In the genomic region with DNA sequence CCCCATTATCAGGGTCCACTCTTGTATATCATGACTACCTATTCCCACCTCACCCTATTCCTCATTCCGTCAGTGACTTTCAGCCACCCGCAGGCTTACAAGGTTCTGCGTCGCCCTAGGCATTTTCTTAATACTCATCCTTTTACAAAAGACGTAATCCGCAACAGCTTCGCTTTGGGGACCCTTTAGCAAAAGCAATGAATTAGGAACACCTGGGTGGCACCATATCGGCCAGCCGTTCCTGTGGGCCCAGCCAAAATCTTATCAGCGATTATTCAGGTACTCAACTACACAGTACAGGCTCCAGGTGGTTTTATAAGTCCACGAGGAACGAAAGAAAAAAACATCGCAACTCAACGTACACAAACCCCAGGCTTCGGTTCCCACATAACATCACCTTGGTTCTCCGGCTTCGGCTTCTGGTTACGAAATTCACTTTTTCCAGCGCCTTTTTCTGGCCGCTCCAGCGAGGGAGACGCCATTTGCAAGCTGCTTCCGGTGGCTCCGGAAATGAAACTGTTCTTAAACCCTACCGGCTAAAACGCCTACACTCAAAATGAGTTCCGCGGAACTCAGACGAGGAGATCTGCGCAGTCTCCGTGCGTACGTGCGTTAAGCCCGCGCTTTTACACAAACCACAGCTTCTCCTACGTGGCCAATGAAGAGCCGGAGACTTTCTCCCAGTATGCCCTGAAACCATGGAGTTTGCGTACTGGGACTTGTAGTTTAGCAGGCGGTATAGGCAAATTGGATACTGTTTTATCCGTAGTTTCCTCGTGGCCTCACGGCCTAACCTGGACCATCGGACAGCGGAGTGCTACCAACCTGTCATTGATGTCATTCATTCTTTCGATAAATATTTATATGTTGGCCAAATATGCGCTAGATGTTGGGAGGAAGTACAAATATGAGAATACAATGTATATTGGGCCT, we compare ENCODE assay signal across 8 cellular contexts. TPM values are rescaled to one million over a fixed set of nuclear protein-coding genes. Genes with fewer than 3 reads are reported as not detected.
A peak's percentile ranks its signal among the peaks of the same experiment; 100 is the strongest.
DNase-seq lines count a peak whose midpoint lies in the region; ATAC-seq and TF ChIP-seq lines count a peak whose summit lies in the region.

A gene (minus strand): TSS at position 494 of the 933 bp plus-strand sequence. CDS start 12 bp downstream, at position 482.

- in situ Hi-C loops in GM18951 (cut with MboI; ENCODE audit: low sequenced_read_pairs, unreplicated experiment), result no loop called here

- peaks cover 10% of the 10 kb centered on the region for H3K4me1 ChIP-seq in smooth muscle cell (ENCODE audit: low read depth)

- H3K4me1 Mint-ChIP-seq in activated B cell treated with CpG ODN at 0.5 μM for 24 hours, result peaks cover 27% of the 10 kb centered on the region

- WGBS in smooth muscle cell (ENCODE audit: low lambda C conversion rate), result 5% methylated on average over 47 of the region's 47 CpGs

- H3K4me2 ChIP-seq in smooth muscle cell, result peak within 1 kb of the TSS; percentile 89

- DNase-seq in AG04450 (ENCODE audit: low read depth, low spot score) (peak; percentile 97), NCI-H345 (lab: John Stamatoyannopoulos, UW) (peak; percentile 98), activated B cell treated with CpG ODN at 0.5 μM for 24 hours (peak; percentile 72), caudate nucleus (lab: John Stamatoyannopoulos, UW) (peak; percentile 66 to 99 (median 93)), iPS-NIHi7 (ENCODE audit: extremely low spot score) (peak; percentile 93), smooth muscle cell (lab: John Stamatoyannopoulos, UW; ENCODE audit: unreplicated experiment) (peak; percentile 41)

- H3K36me3 Mint-ChIP-seq in activated B cell treated with CpG ODN at 0.5 μM for 24 hours (ENCODE audit: low read depth), result peaks cover 25% of the 10 kb centered on the region

- POLR2A ChIA-PET in AG04450 (lab: Yijun Ruan, JAX), result interaction anchor here (0.6 to 1.7 kb wide), 6 partner anchors 9 to 662 kb away, joined by 3 to 8 read pairs (median 4); a partner anchor contains a TSS
- POLR2A ChIA-PET in activated B cell treated with CpG ODN at 0.5 μM for 24 hours (lab: Charles Lee), result interaction anchor here (0.7 to 2.0 kb wide), 15 partner anchors 10 to 1252 kb away, joined by 3 to 41 read pairs (median 5); a partner anchor contains a TSS

- peak within 1 kb of the TSS; percentile 89 for H3K9ac ChIP-seq in smooth muscle cell (ENCODE audit: low read depth)

- peak within 1 kb of the TSS; percentile 99 for H3K4me3 Mint-ChIP-seq in activated B cell treated with CpG ODN at 0.5 μM for 24 hours

- peak; percentile 73 for TF ChIP-seq POLR2A in GM18951 (IDR thresholded peaks at IDR 0.05; ENCODE audit: extremely low read depth, insufficient read depth, insufficient read length)

- TF ChIP-seq CTCF in AG04450 (IDR thresholded peaks at IDR 0.05; ENCODE audit: low read depth, low read length) (no peak), activated B cell treated with CpG ODN at 0.5 μM for 24 hours (IDR thresholded peaks at IDR 0.05) (no peak), smooth muscle cell (IDR thresholded peaks at IDR 0.05; ENCODE audit: borderline replicate concordance, insufficient read depth, poor library complexity, severe bottlenecking) (no peak)

- H3K27me3 Mint-ChIP-seq in activated B cell treated with CpG ODN at 0.5 μM for 24 hours, result no peaks in the 10 kb centered on the region

- peak within 1 kb of the TSS; percentile 99 for H3K27ac Mint-ChIP-seq in activated B cell treated with CpG ODN at 0.5 μM for 24 hours

- H3K9me3 ChIP-seq in AG04450 (ENCODE audit: control insufficient read depth, insufficient read depth, low read length) (no peaks in the 10 kb centered on the region), smooth muscle cell (replicated peaks; ENCODE audit: low read depth) (no peaks in the 10 kb centered on the region)

- ATAC-seq in HG03196 (IDR thresholded peaks at IDR 0.05; ENCODE audit: unreplicated experiment), result peak; percentile 98
- ATAC-seq in activated B cell treated with CpG ODN at 0.5 μM for 24 hours (ENCODE audit: low read depth), result peak; percentile 96

- no peaks in the 10 kb centered on the region for H3F3A ChIP-seq in smooth muscle cell (ENCODE audit: low read depth)

- no peaks in the 10 kb centered on the region for H3K9me3 Mint-ChIP-seq in activated B cell treated with CpG ODN at 0.5 μM for 24 hours

- CTCF ChIA-PET in AG04450 (lab: Charles Lee), result interaction anchor here (0.6 to 1.4 kb wide), 2 partner anchors 177 to 256 kb away, joined by 3 to 4 read pairs; a partner anchor contains a TSS
- CTCF ChIA-PET in activated B cell treated with CpG ODN at 0.5 μM for 24 hours (lab: Charles Lee), result interaction anchor here (0.9 to 2.9 kb wide), 8 partner anchors 11 to 837 kb away, joined by 3 to 10 read pairs (median 4); a partner anchor contains a TSS

- no peaks in the 10 kb centered on the region for H3K36me3 ChIP-seq in smooth muscle cell (ENCODE audit: low read depth)

- H3K27me3 ChIP-seq in AG04450 (ENCODE audit: control insufficient read depth, insufficient read depth, low read length) (no peaks in the 10 kb centered on the region), smooth muscle cell (ENCODE audit: low read depth) (no peaks in the 10 kb centered on the region)

- H3K4me3 ChIP-seq in AG04450 (ENCODE audit: low read depth, low read length) (peak within 1 kb of the TSS; percentile 86), smooth muscle cell (peak within 1 kb of the TSS; percentile 86)

- intact Hi-C loops in activated B cell treated with CpG ODN at 0.5 μM for 24 hours (cut with micrococcal nuclease), result loop anchor here (1.0 to 2.0 kb wide), 10 partner anchors 30 to 1253 kb away; a partner anchor contains a TSS

- peaks cover 44% of the 10 kb centered on the region for H3K79me2 ChIP-seq in smooth muscle cell (ENCODE audit: low read depth)

- no peaks in the 10 kb centered on the region for H4K20me1 ChIP-seq in smooth muscle cell (ENCODE audit: low read depth)

- H3K27ac ChIP-seq in AG04450 (ENCODE audit: low read depth, low read length) (peak within 1 kb of the TSS; percentile 43), caudate nucleus (ENCODE audit: low read depth, low read length) (no peak within 1 kb of the TSS), smooth muscle cell (ENCODE audit: low read depth) (peak within 1 kb of the TSS; percentile 74)

- peak within 1 kb of the TSS; percentile 74 for H2AFZ ChIP-seq in smooth muscle cell (ENCODE audit: low read depth)

RNA-seq across cellular contexts. Expression of the gene that starts here (rescaled TPM):
- 37.8 and 64.4 TPM in 2 replicates for polyA plus RNA-seq in AG04450 (2011; rRNA removed)
- 16.0 and 31.3 TPM in 2 replicates for polyA minus RNA-seq in AG04450 (2011; rRNA and poly(A)+ RNA removed)
- total RNA-seq in activated B cell treated with CpG ODN at 0.5 μM for 24 hours, result 75.0 and 85.1 TPM in 2 replicates
- total RNA-seq in smooth muscle cell, result 44.1 and 48.9 TPM in 2 replicates
- 26.2 and 45.0 TPM in 2 replicates for polyA plus RNA-seq in smooth muscle cell

Comparison
In these comparisons a context has a peak if more than half of its experiments do, and no peak if none do; other contexts are left out.
1. DNase-seq: peak in every context shown above with its lines; median percentile 98 in NCI-H345; 97 in AG04450; 93 in caudate nucleus; 93 in iPS-NIHi7; 72 in activated B cell treated with CpG ODN at 0.5 μM for 24 hours; 41 in smooth muscle cell.